In genomic region chr11:67382481-67383136, GRCh38 we compare ENCODE assay signal across 8 cellular contexts. TPM values are rescaled to one million over a fixed set of nuclear protein-coding genes. Genes with fewer than 3 reads are reported as not detected.
DNase-seq lines count a peak whose midpoint lies in the region; ATAC-seq and TF ChIP-seq lines count a peak whose summit lies in the region.

No MANE protein-coding gene starts in this region.

- H3K27ac ChIP-seq in left ventricle myocardium inferior (replicated peaks) (no peak overlapping the region), sigmoid colon (no peak overlapping the region)

- ATAC-seq in T-helper 17 cell, result peak; percentile 96
- no peak for ATAC-seq in GM18867 (IDR thresholded peaks at IDR 0.05; ENCODE audit: unreplicated experiment)

- no peaks in the 10 kb centered on the region for H3K36me3 Mint-ChIP-seq in T-helper 17 cell (ENCODE audit: low read depth)

- H3K27me3 ChIP-seq in left ventricle myocardium inferior (ENCODE audit: low read depth) (peaks cover 18% of the 10 kb centered on the region), sigmoid colon (no peaks in the 10 kb centered on the region)

- TF ChIP-seq POLR2A in NB4 (IDR thresholded peaks at IDR 0.05; ENCODE audit: extremely low read depth, insufficient read length), result no peak
- TF ChIP-seq POLR2A in sigmoid colon (IDR thresholded peaks at IDR 0.05), result no peak

- H3K36me3 ChIP-seq in left ventricle myocardium inferior (no peaks in the 10 kb centered on the region), sigmoid colon (no peaks in the 10 kb centered on the region)

- WGBS in sigmoid colon, 2 donors, result 31 to 37% methylated on average over 12 of the region's 12 CpGs

- H3K4me3 ChIP-seq in NB4 (ENCODE audit: low read depth, low read length) (no peak overlapping the region), left ventricle myocardium inferior (no peak overlapping the region), sigmoid colon (no peak overlapping the region)

- H3K4me1 Mint-ChIP-seq in T-helper 17 cell, result peaks cover 21% of the 10 kb centered on the region

- peak overlapping the region; percentile 66 for H3K27ac Mint-ChIP-seq in T-helper 17 cell

- H3K4me1 ChIP-seq in left ventricle myocardium inferior, result peaks cover 6% of the 10 kb centered on the region
- H3K4me1 ChIP-seq in sigmoid colon, result peaks cover 0 to 18% (median 13%) of the 10 kb centered on the region in 4 donors

- H3K27me3 Mint-ChIP-seq in T-helper 17 cell, result no peaks in the 10 kb centered on the region

- peak; percentile 88 for TF ChIP-seq CTCF in GM13976 (IDR thresholded peaks at IDR 0.05; ENCODE audit: borderline replicate concordance, control extremely low read depth, extremely low read depth, insufficient read depth, missing control alignments)
- peak; percentile 99 for TF ChIP-seq CTCF in NB4 (IDR thresholded peaks at IDR 0.05; ENCODE audit: low read depth, low read length)
- TF ChIP-seq CTCF in left ventricle myocardium inferior (IDR thresholded peaks at IDR 0.05; ENCODE audit: borderline replicate concordance), result peak; percentile 98
- peak; percentile 98 to 99 (median 98) for TF ChIP-seq CTCF in sigmoid colon (IDR thresholded peaks at IDR 0.05)

- H3K9me3 ChIP-seq in T-helper 17 cell (ENCODE audit: control insufficient read depth, low read length, poor library complexity, severe bottlenecking) (no peaks in the 10 kb centered on the region), left ventricle myocardium inferior (replicated peaks) (no peaks in the 10 kb centered on the region), sigmoid colon (no peaks in the 10 kb centered on the region)

- in situ Hi-C loops in GM13976 (cut with MboI; ENCODE audit: low sequenced_read_pairs, unreplicated experiment), result loop anchor here (10.0 kb wide), 2 partner anchors 118 to 122 kb away; partner anchors contain the start of genes CDK2AP2, GRK2 and PITPNM1

- peak; percentile 72 for DNase-seq in A172 (ENCODE audit: low spot score)
- peak; percentile 86 for DNase-seq in GM13976 (ENCODE audit: low spot score)
- peak; percentile 90 for DNase-seq in NB4 (ENCODE audit: low read depth)
- DNase-seq in T-helper 17 cell, result peak; percentile 62 to 81 (median 71)
- peak; percentile 20 for DNase-seq in amniotic stem cell (lab: John Stamatoyannopoulos, UW)
- peak; percentile 78 for DNase-seq in left ventricle myocardium inferior
- DNase-seq in sigmoid colon, result peak; percentile 90

- no peak for TF ChIP-seq EP300 in sigmoid colon (IDR thresholded peaks at IDR 0.05)

- intact Hi-C loops in left ventricle myocardium inferior (cut with micrococcal nuclease), result no loop called here
- intact Hi-C loops in sigmoid colon (cut with DNase I), result loop anchor here (1.0 to 5.0 kb wide), 3 partner anchors 25 to 115 kb away; partner anchors contain the start of gene GRK2

- H3K4me3 Mint-ChIP-seq in T-helper 17 cell, result no peak overlapping the region

RNA-seq across cellular contexts. Expression of gene RAD9A, which starts 9.2 kb away (rescaled TPM):
- total RNA-seq in A172 (2014; rRNA removed; shearing (Covaris generic)), result 6.2 and 15.0 TPM in 2 replicates
- 10 to 100 TPM; 21.5 to 40.5 TPM for total RNA-seq in T-helper 17 cell
- 7.0 TPM for total RNA-seq in left ventricle myocardium inferior
- 10 to 100 TPM; 11.4 to 18.1 (median 16.5) TPM for total RNA-seq in sigmoid colon
- polyA plus RNA-seq in sigmoid colon, result 10 to 100 TPM in 1 of 3 donors, 1 to 10 TPM in 2; 6.5 to 33.9 (median 6.6) TPM

RNA-seq across cellular contexts. Expression of gene CLCF1, which starts 9.2 kb away (rescaled TPM):
- total RNA-seq in A172 (2014; rRNA removed; shearing (Covaris generic)), result 7.5 and 8.1 TPM in 2 replicates
- total RNA-seq in T-helper 17 cell, result 1 to 10 TPM; 7.3 to 7.5 TPM
- 0.82 TPM for total RNA-seq in left ventricle myocardium inferior
- total RNA-seq in sigmoid colon, result 10 to 100 TPM in 1 of 4 donors, 1 to 10 TPM in 3; 2.9 to 49.8 (median 6.6) TPM
- 1 to 10 TPM in 2 of 3 donors, under 1 TPM in 1; 0.92 to 6.5 (median 2.4) TPM for polyA plus RNA-seq in sigmoid colon

RNA-seq across cellular contexts. Expression of gene PPP1CA, which starts 19.0 kb away (rescaled TPM):
- total RNA-seq in A172 (2014; rRNA removed; shearing (Covaris generic)), result 192 and 217 TPM in 2 replicates
- 100 to 1,000 TPM; 133 to 146 TPM for total RNA-seq in T-helper 17 cell
- total RNA-seq in left ventricle myocardium inferior, result 86.0 TPM
- 10 to 100 TPM; 59.5 to 87.0 (median 80.0) TPM for total RNA-seq in sigmoid colon
- polyA plus RNA-seq in sigmoid colon, result 100 to 1,000 TPM; 228 to 357 (median 235) TPM

RNA-seq across cellular contexts. Expression of gene TBC1D10C, which starts 21.3 kb away (rescaled TPM):
- total RNA-seq in A172 (2014; rRNA removed; shearing (Covaris generic)), result not detected in 2 replicates
- total RNA-seq in T-helper 17 cell (100 to 1,000 TPM; 251 to 262 TPM), left ventricle myocardium inferior (1.0 TPM), sigmoid colon (1 to 10 TPM in 2 of 4 donors, under 1 TPM in 1, not detected in 1; 0.71 to 2.5 (median 1.2) TPM)
- polyA plus RNA-seq in sigmoid colon, result 10 to 100 TPM in 1 of 3 donors, 1 to 10 TPM in 2; 1.6 to 48.2 (median 1.8) TPM

RNA-seq across cellular contexts. Expression of gene POLD4, which starts 29.3 kb away (rescaled TPM):
- total RNA-seq in A172 (2014; rRNA removed; shearing (Covaris generic)), result 75.8 and 96.0 TPM in 2 replicates
- total RNA-seq in T-helper 17 cell (10 to 100 TPM; 45.9 to 61.0 TPM), left ventricle myocardium inferior (47.0 TPM), sigmoid colon (10 to 100 TPM; 48.5 to 78.9 (median 67.0) TPM)
- 100 to 1,000 TPM; 381 to 748 (median 498) TPM for polyA plus RNA-seq in sigmoid colon

Comparison
In these comparisons a context has a peak if more than half of its experiments do, and no peak if none do; other contexts are left out.
1. DNase-seq: peak in every context shown above with its lines; median percentile 90 in NB4; 90 in sigmoid colon; 86 in GM13976; 78 in left ventricle myocardium inferior; 72 in A172; 71 in T-helper 17 cell; 20 in amniotic stem cell.